13 cellular contexts compared by ENCODE assay signal in the genomic region with DNA sequence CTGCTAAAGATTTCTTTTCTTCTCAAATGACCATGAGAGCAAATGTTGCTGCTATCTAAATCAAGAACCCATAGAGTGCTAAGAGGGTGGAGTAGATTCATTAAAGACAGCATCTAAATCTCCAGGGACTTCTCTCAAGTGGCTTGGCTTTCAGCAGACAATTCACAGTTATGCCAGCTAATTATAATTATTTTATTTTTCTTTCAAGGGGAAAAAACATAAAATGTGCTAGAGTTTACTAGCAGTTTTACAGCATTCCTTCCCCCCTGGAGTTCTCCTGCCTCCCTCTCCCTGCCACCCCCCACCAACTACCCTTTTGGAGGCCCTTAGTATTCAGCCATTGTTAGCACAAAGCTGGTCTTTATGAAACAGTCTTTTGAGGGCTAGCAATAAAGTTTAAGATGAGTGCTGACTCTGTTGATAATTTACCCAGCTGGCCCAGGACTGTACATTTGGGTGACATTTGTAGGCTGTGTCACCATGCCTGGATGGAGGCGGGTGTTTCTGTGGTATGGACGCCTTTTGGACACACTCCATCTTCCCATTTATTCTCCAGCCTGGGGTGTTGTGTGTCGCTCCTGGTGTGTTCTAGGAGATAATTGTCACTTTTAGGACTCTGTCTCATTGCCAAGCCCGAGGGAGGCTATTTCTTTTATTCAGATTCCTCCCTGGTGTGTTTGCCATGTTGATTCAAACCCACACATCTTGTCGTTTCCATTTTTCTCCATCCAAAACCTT.
A peak's percentile ranks its signal among the peaks of the same experiment; 100 is the strongest.
DNase-seq lines count a peak whose midpoint lies in the region; ATAC-seq and TF ChIP-seq lines count a peak whose summit lies in the region.
"Had no signal": no experiment of that assay in that cellular context is flagged by ENCODE, and none has a peak within 500 bp of the region (broad histone marks: within the 10 kb centered on the region; RNA-seq: fewer than 3 reads in every experiment).

No MANE protein-coding gene starts in this region.

- intact Hi-C loops in Calu3 (cut with micrococcal nuclease; ENCODE audit: unreplicated experiment) = loop anchor here (1.0 to 2.0 kb wide), 4 partner anchors 15 to 168 kb away; no protein-coding TSS in a partner anchor

- no peak for ATAC-seq in naive thymus-derived CD8-positive, alpha-beta T cell
- ATAC-seq in GM19467 (IDR thresholded peaks at IDR 0.05; ENCODE audit: unreplicated experiment) (no peak), GM21515 (IDR thresholded peaks at IDR 0.05; ENCODE audit: unreplicated experiment) (no peak)
- ATAC-seq: HCT116 had no signal

- DNase-seq in Calu3 (peak; percentile 52), NCI-H1092 (lab: John Stamatoyannopoulos, UW) (peak; percentile 93), NCI-H69 (lab: John Stamatoyannopoulos, UW) (peak; percentile 98), kidney tubule cell (ENCODE audit: low spot score) (peak; percentile 54), superior temporal gyrus (ENCODE audit: extremely low spot score) (no peak)
- DNase-seq in naive thymus-derived CD8-positive, alpha-beta T cell = no peak
- DNase-seq: activated CD4-positive, CD25-positive, alpha-beta regulatory T cell treated with anti-CD3 and anti-CD28 coated beads, Interleukin-2, amount 50 U/mL, for 72 hours; activated T-cell treated with anti-CD3 and anti-CD28 coated beads, Interleukin-2, amount 50 U/mL, for 1 hour; stimulated activated CD4-positive, alpha-beta T cell treated with anti-CD3 and anti-CD28 coated beads, Interleukin-2, amount 100 ng/mL, for 48 hours; stimulated activated naive CD4-positive, alpha-beta T cell treated with Interleukin-2 at 50 U/mL for 16 hours had no signal

- no peaks in the 10 kb centered on the region for H3K36me3 Mint-ChIP-seq in Calu3 (ENCODE audit: insufficient read depth, unreplicated experiment)
- no peaks in the 10 kb centered on the region for H3K36me3 Mint-ChIP-seq in naive thymus-derived CD8-positive, alpha-beta T cell

- H3K27me3 Mint-ChIP-seq in Calu3 (ENCODE audit: unreplicated experiment) = peaks cover 15% of the 10 kb centered on the region
- H3K27me3 Mint-ChIP-seq in naive thymus-derived CD8-positive, alpha-beta T cell = peaks cover 0 to 12% (median 2%) of the 10 kb centered on the region in 5 donors

- POLR2A ChIA-PET in naive thymus-derived CD8-positive, alpha-beta T cell (lab: Charles Lee) = no interaction called here

- CTCF ChIA-PET in Calu3 (lab: Charles Lee) = interaction anchor here (0.7 to 1.6 kb wide), 6 partner anchors 17 to 1221 kb away, joined by 3 to 9 read pairs (median 4); no protein-coding TSS in a partner anchor

- no TSS peak for BruUV-seq in Calu3 (replicated peaks; lab: Mats Ljungman, UMichigan)

- H3K9me3 Mint-ChIP-seq in Calu3 (ENCODE audit: low read depth, unreplicated experiment) = no peaks in the 10 kb centered on the region
- no peaks in the 10 kb centered on the region for H3K9me3 Mint-ChIP-seq in naive thymus-derived CD8-positive, alpha-beta T cell

- H3K4me3 Mint-ChIP-seq in Calu3 (ENCODE audit: low read depth, unreplicated experiment) = peak overlapping the region; percentile 39
- H3K4me3 Mint-ChIP-seq in naive thymus-derived CD8-positive, alpha-beta T cell = no peak overlapping the region

- peaks cover 39% of the 10 kb centered on the region for H3K4me1 Mint-ChIP-seq in Calu3 (ENCODE audit: low read depth, unreplicated experiment)
- peaks cover 2 to 11% (median 4%) of the 10 kb centered on the region in 4 donors for H3K4me1 Mint-ChIP-seq in naive thymus-derived CD8-positive, alpha-beta T cell

- TF ChIP-seq CTCF in Calu3 (IDR thresholded peaks at IDR 0.05; ENCODE audit: unreplicated experiment) = no peak

- H3K27ac Mint-ChIP-seq in Calu3 (ENCODE audit: unreplicated experiment) = peak overlapping the region; percentile 48
- H3K27ac Mint-ChIP-seq in naive thymus-derived CD8-positive, alpha-beta T cell = no peak overlapping the region

Comparison
In these comparisons a context has a peak if more than half of its experiments do, and no peak if none do; other contexts are left out.
1. DNase-seq: peak in Calu3 (single experiment), NCI-H1092 (single experiment), NCI-H69 (single experiment) and kidney tubule cell (single experiment); none in naive thymus-derived CD8-positive, alpha-beta T cell (0 of 10) and superior temporal gyrus (single experiment).